Comparison of ENCODE assay signal across 8 cellular contexts in the genomic region with DNA sequence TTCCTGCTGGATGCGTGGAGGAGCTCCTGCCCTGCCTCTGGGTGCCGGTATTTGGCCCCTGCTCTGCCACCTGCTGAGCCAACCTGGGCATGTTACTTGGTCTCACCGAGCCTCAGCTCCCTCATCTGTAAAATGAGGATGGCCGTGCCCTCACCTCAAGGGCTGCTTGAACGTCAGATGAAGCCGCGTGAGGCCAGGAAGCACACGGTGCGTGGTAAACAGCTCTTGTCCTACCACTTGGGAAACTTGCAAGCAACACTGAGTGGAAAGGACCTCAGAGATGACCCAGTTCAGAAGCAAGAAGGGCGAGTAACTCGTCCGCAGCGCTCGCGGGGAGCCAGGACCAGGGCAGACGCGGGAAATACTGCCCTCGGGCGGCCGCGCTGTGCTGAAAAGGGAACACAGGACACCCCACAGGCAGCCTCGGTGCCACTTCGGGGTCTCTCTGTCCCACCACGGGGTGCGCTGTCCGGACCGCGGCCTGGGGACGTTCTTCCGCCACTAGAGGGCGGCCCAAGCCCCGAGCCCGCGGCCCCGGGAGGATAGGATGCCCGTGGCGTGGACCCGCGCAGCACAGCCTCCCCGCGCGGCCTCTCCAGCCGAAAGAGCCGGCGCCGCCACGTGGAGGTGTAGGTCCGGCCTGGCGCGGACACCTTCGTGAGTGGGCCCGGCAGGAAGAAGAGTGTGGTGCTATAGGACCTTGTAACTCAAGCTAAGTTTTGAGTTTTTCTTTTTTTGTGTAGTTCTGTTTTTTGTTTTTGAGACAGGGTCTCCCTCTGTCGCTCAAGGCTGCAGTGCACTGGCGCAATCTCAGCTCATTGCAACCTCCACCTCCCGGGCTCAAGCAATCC.
DNase-seq lines count a peak whose midpoint lies in the region; ATAC-seq and TF ChIP-seq lines count a peak whose summit lies in the region.

No MANE protein-coding gene starts in this region.

- H3K4me3 ChIP-seq in CD4-positive, alpha-beta memory T cell (ENCODE audit: low read length in 2 of 2) = peak overlapping the region in 1 of 2 donors; percentile 5
- H3K4me3 ChIP-seq in left ventricle myocardium inferior (peak overlapping the region; percentile 50), rectal smooth muscle tissue (ENCODE audit: low read length) (peak overlapping the region; percentile 49)

- H3K4me3 Mint-ChIP-seq in CD4-positive, alpha-beta memory T cell = peak overlapping the region; percentile 82 to 96 (median 86)
- peak overlapping the region; percentile 82 for H3K4me3 Mint-ChIP-seq in activated naive CD8-positive, alpha-beta T cell treated with anti-CD3 and anti-CD28 coated beads, Interleukin-2, amount 10 ng/mL, durations not matched to agents 7 days and 5 days

- peak; percentile 80 for ATAC-seq in GM19468 (IDR thresholded peaks at IDR 0.05; ENCODE audit: extremely low read depth, unreplicated experiment)
- ATAC-seq in activated naive CD8-positive, alpha-beta T cell treated with anti-CD3 and anti-CD28 coated beads, Interleukin-2, amount 10 ng/mL, durations not matched to agents 7 days and 5 days (ENCODE audit: low read depth) = peak; percentile 93

- DNase-seq in CD4-positive, alpha-beta memory T cell = peak; percentile 44 to 62 (median 53)
- DNase-seq in HK-2 (ENCODE audit: unreplicated experiment) (peak; percentile 69), SW 1271 (lab: John Stamatoyannopoulos, UW) (peak; percentile 47 to 70), left ventricle myocardium inferior (peak; percentile 71), NCI-H1048 (lab: John Stamatoyannopoulos, UW) (no peak)
- DNase-seq in activated naive CD8-positive, alpha-beta T cell treated with anti-CD3 and anti-CD28 coated beads, Interleukin-2, amount 10 ng/mL, durations not matched to agents 7 days and 5 days = peak; percentile 83

- intact Hi-C loops in CD4-positive, alpha-beta memory T cell (cut with micrococcal nuclease) = loop anchor here (1.0 to 10.0 kb wide), 6 partner anchors 14 to 363 kb away; partner anchors contain the start of genes PRKAG2 and RHEB
- intact Hi-C loops in left ventricle myocardium inferior (cut with micrococcal nuclease) = loop anchor here (10.0 kb wide), 1 partner anchor 152 kb away; no protein-coding TSS in a partner anchor

- CTCF ChIA-PET in CD4-positive, alpha-beta memory T cell (lab: Charles Lee; ENCODE audit: partially characterized antibody) = interaction anchor here (0.6 to 5.8 kb wide), 38 partner anchors 9 to 1024 kb away, joined by 3 to 60 read pairs (median 5); partner anchors contain the start of gene PRKAG2

- peaks cover 20 to 23% of the 10 kb centered on the region in 2 donors for H3K36me3 Mint-ChIP-seq in CD4-positive, alpha-beta memory T cell
- H3K36me3 Mint-ChIP-seq in activated naive CD8-positive, alpha-beta T cell treated with anti-CD3 and anti-CD28 coated beads, Interleukin-2, amount 10 ng/mL, durations not matched to agents 7 days and 5 days = peaks cover 3% of the 10 kb centered on the region

- H3K4me1 Mint-ChIP-seq in CD4-positive, alpha-beta memory T cell = peaks cover 7 to 21% (median 14%) of the 10 kb centered on the region in 4 donors
- H3K4me1 Mint-ChIP-seq in activated naive CD8-positive, alpha-beta T cell treated with anti-CD3 and anti-CD28 coated beads, Interleukin-2, amount 10 ng/mL, durations not matched to agents 7 days and 5 days = peaks cover 7% of the 10 kb centered on the region

- no peak overlapping the region for H3K27ac ChIP-seq in CD4-positive, alpha-beta memory T cell (ENCODE audit: low read depth, low read length)
- H3K27ac ChIP-seq in left ventricle myocardium inferior (replicated peaks) = no peak overlapping the region
- H3K27ac ChIP-seq in rectal smooth muscle tissue (ENCODE audit: low read depth, low read length) = no peak overlapping the region

- H3K36me3 ChIP-seq in CD4-positive, alpha-beta memory T cell (ENCODE audit: insufficient read depth, low read length) = peaks cover 5% of the 10 kb centered on the region
- H3K36me3 ChIP-seq in left ventricle myocardium inferior = peaks cover 6% of the 10 kb centered on the region
- H3K36me3 ChIP-seq in rectal smooth muscle tissue (ENCODE audit: control insufficient read depth, insufficient read depth, low read length) = no peaks in the 10 kb centered on the region

- no peaks in the 10 kb centered on the region for H3K27me3 Mint-ChIP-seq in CD4-positive, alpha-beta memory T cell
- no peaks in the 10 kb centered on the region for H3K27me3 Mint-ChIP-seq in activated naive CD8-positive, alpha-beta T cell treated with anti-CD3 and anti-CD28 coated beads, Interleukin-2, amount 10 ng/mL, durations not matched to agents 7 days and 5 days

- TF ChIP-seq CTCF in left ventricle myocardium inferior (IDR thresholded peaks at IDR 0.05; ENCODE audit: borderline replicate concordance) = peak; percentile 94

- no peaks in the 10 kb centered on the region for H3K27me3 ChIP-seq in CD4-positive, alpha-beta memory T cell (ENCODE audit: insufficient read depth, low read length)
- H3K27me3 ChIP-seq in left ventricle myocardium inferior (ENCODE audit: low read depth) = no peaks in the 10 kb centered on the region
- no peaks in the 10 kb centered on the region for H3K27me3 ChIP-seq in rectal smooth muscle tissue (ENCODE audit: control insufficient read depth, insufficient read depth, low read length)

- POLR2A ChIA-PET in CD4-positive, alpha-beta memory T cell (lab: Charles Lee; ENCODE audit: partially characterized antibody) = interaction anchor here (1.4 to 1.8 kb wide), 3 partner anchors 12 to 153 kb away, joined by 3 to 7 read pairs (median 4); no protein-coding TSS in a partner anchor
- POLR2A ChIA-PET in activated naive CD8-positive, alpha-beta T cell treated with anti-CD3 and anti-CD28 coated beads, Interleukin-2, amount 10 ng/mL, durations not matched to agents 7 days and 5 days (lab: Charles Lee) = interaction anchor here (0.6 to 2.9 kb wide), 10 partner anchors 10 to 300 kb away, joined by 3 to 16 read pairs (median 4); partner anchors contain the start of gene PRKAG2

- peak overlapping the region; percentile 57 to 95 (median 88) for H3K27ac Mint-ChIP-seq in CD4-positive, alpha-beta memory T cell
- peak overlapping the region; percentile 91 for H3K27ac Mint-ChIP-seq in activated naive CD8-positive, alpha-beta T cell treated with anti-CD3 and anti-CD28 coated beads, Interleukin-2, amount 10 ng/mL, durations not matched to agents 7 days and 5 days

- H3K9ac ChIP-seq in rectal smooth muscle tissue (ENCODE audit: low read length) = no peak overlapping the region

- H3K9me3 ChIP-seq in CD4-positive, alpha-beta memory T cell (ENCODE audit: control insufficient read depth in 1 of 2, low read length in 2 of 2) = no peaks in the 10 kb centered on the region
- no peaks in the 10 kb centered on the region for H3K9me3 ChIP-seq in left ventricle myocardium inferior (replicated peaks)

- H3K4me1 ChIP-seq in CD4-positive, alpha-beta memory T cell (ENCODE audit: insufficient read depth, low read length) = peaks cover 12% of the 10 kb centered on the region
- H3K4me1 ChIP-seq in left ventricle myocardium inferior (peaks cover 10% of the 10 kb centered on the region), rectal smooth muscle tissue (ENCODE audit: control insufficient read depth, insufficient read depth, low read length) (peaks cover 3% of the 10 kb centered on the region)

- no peaks in the 10 kb centered on the region for H3K9me3 Mint-ChIP-seq in CD4-positive, alpha-beta memory T cell
- H3K9me3 Mint-ChIP-seq in activated naive CD8-positive, alpha-beta T cell treated with anti-CD3 and anti-CD28 coated beads, Interleukin-2, amount 10 ng/mL, durations not matched to agents 7 days and 5 days = no peaks in the 10 kb centered on the region
